22 cellular contexts compared by ENCODE assay signal in the genomic region with DNA sequence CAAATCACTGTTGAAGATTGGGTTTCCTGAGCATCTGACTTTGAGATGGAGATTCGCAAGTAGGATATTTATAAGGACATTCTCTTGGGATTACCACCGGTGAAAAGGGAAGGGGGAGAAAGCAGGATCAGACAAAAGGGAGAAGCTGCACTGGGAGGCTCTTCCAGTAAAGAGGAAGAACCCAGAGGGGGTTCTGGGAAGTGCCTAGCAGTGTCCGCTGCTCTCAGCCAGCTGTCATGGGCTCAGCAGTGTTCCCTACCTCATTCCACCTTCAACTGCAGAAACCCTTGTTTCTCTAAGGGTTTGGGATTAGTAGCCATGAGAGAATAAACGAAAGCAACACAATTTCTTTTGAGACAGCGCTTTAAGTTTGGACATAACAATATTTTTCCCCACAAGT.
"Had no signal": no experiment of that assay in that cellular context is flagged by ENCODE, and none has a peak within 500 bp of the region (broad histone marks: within the 10 kb centered on the region; RNA-seq: fewer than 3 reads in every experiment).

No MANE protein-coding gene starts in this region.

- H3K4me3 ChIP-seq: cardiac muscle cell had no signal

- H3K27ac ChIP-seq: brain microvascular endothelial cell, cardiac muscle cell had no signal

- H3K36me3 ChIP-seq: brain microvascular endothelial cell had no signal

- H3K9me3 Mint-ChIP-seq: activated CD4-positive, alpha-beta memory T cell treated with anti-CD3 and anti-CD28 coated beads for 36 hours; activated CD4-positive, alpha-beta T cell treated with anti-CD3 and anti-CD28 coated beads, Interleukin-2, amount 10 ng/mL, durations not matched to agents 7 days and 5 days; activated naive CD4-positive, alpha-beta T cell treated with anti-CD3 and anti-CD28 coated beads, Interleukin-2, amount 10 ng/mL, durations not matched to agents 7 days and 5 days; activated naive CD8-positive, alpha-beta T cell treated with anti-CD3 and anti-CD28 coated beads for 36 hours; activated T-helper 17 cell treated with anti-CD3 and anti-CD28 coated beads, Interleukin-2, amount 50 U/mL, for 72 hours had no signal

- H3K36me3 Mint-ChIP-seq: activated CD4-positive, alpha-beta memory T cell treated with anti-CD3 and anti-CD28 coated beads for 36 hours; activated naive CD4-positive, alpha-beta T cell treated with anti-CD3 and anti-CD28 coated beads, Interleukin-2, amount 10 ng/mL, durations not matched to agents 7 days and 5 days had no signal

- H3K27me3 ChIP-seq: brain microvascular endothelial cell, cardiac muscle cell had no signal

- H3K4me3 Mint-ChIP-seq: activated CD4-positive, alpha-beta memory T cell treated with anti-CD3 and anti-CD28 coated beads for 36 hours; activated CD4-positive, alpha-beta T cell treated with anti-CD3 and anti-CD28 coated beads, Interleukin-2, amount 10 ng/mL, durations not matched to agents 7 days and 5 days; activated naive CD4-positive, alpha-beta T cell treated with anti-CD3 and anti-CD28 coated beads, Interleukin-2, amount 10 ng/mL, durations not matched to agents 7 days and 5 days; activated naive CD8-positive, alpha-beta T cell treated with anti-CD3 and anti-CD28 coated beads for 36 hours; activated T-helper 17 cell treated with anti-CD3 and anti-CD28 coated beads, Interleukin-2, amount 50 U/mL, for 72 hours had no signal

- H3K4me1 Mint-ChIP-seq: activated CD4-positive, alpha-beta T cell treated with anti-CD3 and anti-CD28 coated beads, Interleukin-2, amount 10 ng/mL, durations not matched to agents 7 days and 5 days; activated naive CD4-positive, alpha-beta T cell treated with anti-CD3 and anti-CD28 coated beads, Interleukin-2, amount 10 ng/mL, durations not matched to agents 7 days and 5 days; activated naive CD8-positive, alpha-beta T cell treated with anti-CD3 and anti-CD28 coated beads for 36 hours; activated T-helper 17 cell treated with anti-CD3 and anti-CD28 coated beads, Interleukin-2, amount 50 U/mL, for 72 hours; T-helper 17 cell had no signal

- DNase-seq: activated CD4-positive, alpha-beta memory T cell treated with anti-CD3 and anti-CD28 coated beads for 36 hours; activated CD4-positive, alpha-beta T cell treated with anti-CD3 and anti-CD28 coated beads, Interleukin-2, amount 10 ng/mL, durations not matched to agents 7 days and 5 days; activated CD4-positive, CD25-positive, alpha-beta regulatory T cell; activated CD8-positive, alpha-beta memory T cell treated with anti-CD3 and anti-CD28 coated beads for 24 hours; activated gamma-delta T cell treated with Interleukin-2 at 50 U/mL for 16 hours; activated naive CD4-positive, alpha-beta T cell treated with anti-CD3 and anti-CD28 coated beads, Interleukin-2, amount 10 ng/mL, durations not matched to agents 7 days and 5 days; activated naive CD8-positive, alpha-beta T cell treated with anti-CD3 and anti-CD28 coated beads for 36 hours; activated T-cell treated with anti-CD3 and anti-CD28 coated beads, Interleukin-2, amount 50 U/mL, for 48 hours; brain microvascular endothelial cell; KG1; NCI-H1092; NCI-H1417 treated with DMSO at 0.1 percent for 48 hours; NCI-H1694; NCI-H2029; NCI-H345; NCI-H510A; NCI-H526 treated with DMSO at 0.1 percent for 48 hours; SIG-M5; T-helper 17 cell; T-helper 9 cell had no signal

- H3K27ac Mint-ChIP-seq: activated CD4-positive, alpha-beta memory T cell treated with anti-CD3 and anti-CD28 coated beads for 36 hours; activated CD4-positive, alpha-beta T cell treated with anti-CD3 and anti-CD28 coated beads, Interleukin-2, amount 10 ng/mL, durations not matched to agents 7 days and 5 days; activated naive CD4-positive, alpha-beta T cell treated with anti-CD3 and anti-CD28 coated beads, Interleukin-2, amount 10 ng/mL, durations not matched to agents 7 days and 5 days; activated naive CD8-positive, alpha-beta T cell treated with anti-CD3 and anti-CD28 coated beads for 36 hours; activated T-helper 17 cell treated with anti-CD3 and anti-CD28 coated beads, Interleukin-2, amount 50 U/mL, for 72 hours; T-helper 17 cell had no signal

- ATAC-seq: activated T-helper 17 cell treated with anti-CD3 and anti-CD28 coated beads, Interleukin-2, amount 50 U/mL, for 72 hours; T-helper 17 cell had no signal

- H3K27me3 Mint-ChIP-seq: activated CD4-positive, alpha-beta memory T cell treated with anti-CD3 and anti-CD28 coated beads for 36 hours; activated CD4-positive, alpha-beta T cell treated with anti-CD3 and anti-CD28 coated beads, Interleukin-2, amount 10 ng/mL, durations not matched to agents 7 days and 5 days; activated naive CD4-positive, alpha-beta T cell treated with anti-CD3 and anti-CD28 coated beads, Interleukin-2, amount 10 ng/mL, durations not matched to agents 7 days and 5 days; activated naive CD8-positive, alpha-beta T cell treated with anti-CD3 and anti-CD28 coated beads for 36 hours; activated T-helper 17 cell treated with anti-CD3 and anti-CD28 coated beads, Interleukin-2, amount 50 U/mL, for 72 hours; T-helper 17 cell had no signal
